In the genomic region with DNA sequence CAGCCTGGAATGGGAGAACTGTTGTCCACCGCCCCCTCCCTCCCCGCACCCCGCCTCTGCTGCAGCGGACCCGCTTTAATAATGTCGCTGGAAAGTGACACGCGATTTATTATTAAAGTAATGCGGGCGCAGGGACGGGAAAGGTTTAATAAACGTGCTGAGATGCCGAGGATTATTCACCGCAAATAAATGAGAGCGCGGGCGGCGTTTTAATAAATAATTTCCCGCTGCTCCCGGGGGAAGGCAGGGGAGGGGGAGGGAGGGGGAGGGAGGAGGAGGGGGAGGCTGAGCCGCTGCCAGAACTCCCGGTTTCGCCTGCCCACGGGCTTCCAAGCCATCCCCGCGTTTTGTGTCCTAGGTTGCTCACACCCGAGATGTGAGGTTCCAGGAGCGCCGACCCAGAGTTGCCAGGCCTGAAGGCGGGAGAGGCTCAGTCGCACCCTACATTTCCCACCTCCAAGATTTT, we compare ENCODE assay signal across 8 cellular contexts. TPM values are rescaled to one million over a fixed set of nuclear protein-coding genes. Genes with fewer than 3 reads are reported as not detected.
DNase-seq lines count a peak whose midpoint lies in the region; ATAC-seq and TF ChIP-seq lines count a peak whose summit lies in the region.

No MANE protein-coding gene starts in this region.

- intact Hi-C loops in Right ventricle myocardium inferior (cut with DNase I) (loop anchor here (2.0 kb wide), 1 partner anchor 24 kb away; no protein-coding TSS in a partner anchor), cardiac septum (cut with DNase I) (loop anchor here (1.0 kb wide), 1 partner anchor 26 kb away; no protein-coding TSS in a partner anchor), right lobe of liver (cut with DNase I) (no loop called here), upper lobe of right lung (cut with DNase I) (loop anchor here (5.0 kb wide), 1 partner anchor 35 kb away; a partner anchor contains a TSS)

- no peaks in the 10 kb centered on the region for H3K9me3 ChIP-seq in right lobe of liver
- no peaks in the 10 kb centered on the region for H3K9me3 ChIP-seq in upper lobe of right lung

- H3K27ac ChIP-seq in right lobe of liver (no peak overlapping the region), upper lobe of right lung (peak overlapping the region; percentile 65)

- in situ Hi-C loops in astrocyte of the cerebellum (cut with HindIII; ENCODE audit: low sequenced_read_pairs) = no loop called here

- 0% methylated on average over 27 of the region's 31 CpGs for WGBS in right lobe of liver (ENCODE audit: insufficient coverage, low coverage, low lambda C conversion rate, missing lambda C conversion rate)

- no peak for DNase-seq in Right ventricle myocardium inferior (ENCODE audit: missing footprints)
- DNase-seq in cardiac septum (ENCODE audit: low spot score) = no peak
- no peak for DNase-seq in astrocyte of the cerebellum (ENCODE audit: low read depth)
- no peak for DNase-seq in right lobe of liver
- no peak for DNase-seq in upper lobe of right lung
- DNase-seq in NCI-H524 treated with DMSO at 0.1 percent for 48 hours (lab: John Stamatoyannopoulos, UW) = no peak
- no peak for DNase-seq in hippocampal formation (lab: John Stamatoyannopoulos, UW)

- H3K27me3 ChIP-seq in right lobe of liver (no peaks in the 10 kb centered on the region), upper lobe of right lung (no peaks in the 10 kb centered on the region)

- no peak for TF ChIP-seq CTCF in astrocyte of the cerebellum (IDR thresholded peaks at IDR 0.05; ENCODE audit: low read depth, low read length, missing control alignments)
- no peak for TF ChIP-seq CTCF in right lobe of liver (IDR thresholded peaks at IDR 0.05)
- no peak for TF ChIP-seq CTCF in upper lobe of right lung (IDR thresholded peaks at IDR 0.05)

- H3K4me1 ChIP-seq in right lobe of liver = peaks cover 0 to 31% (median 10%) of the 10 kb centered on the region in 4 donors
- peaks cover 42% of the 10 kb centered on the region for H3K4me1 ChIP-seq in upper lobe of right lung

- peak; percentile 0 for ATAC-seq in Right ventricle myocardium inferior
- ATAC-seq in right lobe of liver = no peak
- ATAC-seq in upper lobe of right lung = no peak
- no peak for ATAC-seq in GM21528 (IDR thresholded peaks at IDR 0.05; ENCODE audit: low FRiP score, unreplicated experiment)

- H3K4me3 ChIP-seq in astrocyte of the cerebellum (ENCODE audit: low read depth, low read length) = peak overlapping the region; percentile 49
- peak overlapping the region; percentile 38 to 51 (median 44) for H3K4me3 ChIP-seq in right lobe of liver
- H3K4me3 ChIP-seq in upper lobe of right lung = peak overlapping the region; percentile 60

- no peak for TF ChIP-seq POLR2A in right lobe of liver (IDR thresholded peaks at IDR 0.05)

- no peaks in the 10 kb centered on the region for H3K36me3 ChIP-seq in right lobe of liver
- H3K36me3 ChIP-seq in upper lobe of right lung = no peaks in the 10 kb centered on the region

RNA-seq across cellular contexts. Expression of a gene that starts 5.1 kb away (rescaled TPM):
- total RNA-seq in Right ventricle myocardium inferior (4.8 TPM), cardiac septum (12.1 TPM), right lobe of liver (1 to 10 TPM in 1 of 6 experiments, under 1 TPM in 5; 0.22 to 1.1 (median 0.57) TPM), upper lobe of right lung (8.4 TPM)

RNA-seq across cellular contexts. Expression of a gene that starts 35.9 kb away (rescaled TPM):
- 14.1 TPM for total RNA-seq in Right ventricle myocardium inferior
- 30.8 TPM for total RNA-seq in cardiac septum
- total RNA-seq in right lobe of liver = 10 to 100 TPM in 2 of 6 experiments, 1 to 10 TPM in 4; 4.0 to 17.0 (median 7.6) TPM
- 49.2 TPM for total RNA-seq in upper lobe of right lung

RNA-seq across cellular contexts. Expression of a gene that starts 36.0 kb away (rescaled TPM):
- 0.22 TPM for total RNA-seq in Right ventricle myocardium inferior
- 0.40 TPM for total RNA-seq in cardiac septum
- under 1 TPM in 5 of 6 experiments, not detected in 1; 0.15 to 0.50 (median 0.20) TPM for total RNA-seq in right lobe of liver
- total RNA-seq in upper lobe of right lung = 1.6 TPM

Comparison
In these comparisons a context has a peak if more than half of its experiments do, and no peak if none do; other contexts are left out.
1. intact Hi-C loops: an anchor here in Right ventricle myocardium inferior (2.0 kb wide), cardiac septum (1.0 kb wide) and upper lobe of right lung (5.0 kb wide); none called in right lobe of liver.